Comparison of ENCODE assay signal across 12 cellular contexts in genomic region chr7:134941185-134941900, GRCh38. TPM values are rescaled to one million over a fixed set of nuclear protein-coding genes. Genes with fewer than 3 reads are reported as not detected.
DNase-seq lines count a peak whose midpoint lies in the region; ATAC-seq and TF ChIP-seq lines count a peak whose summit lies in the region.
"Had no signal": no experiment of that assay in that cellular context is flagged by ENCODE, and none has a peak within 500 bp of the region (broad histone marks: within the 10 kb centered on the region; RNA-seq: fewer than 3 reads in every experiment).

No MANE protein-coding gene starts in this region.

- no peak overlapping the region for H2AFZ ChIP-seq in SK-N-SH (ENCODE audit: low read depth)

- no peak for TF ChIP-seq CTCF in SK-N-SH (IDR thresholded peaks at IDR 0.05)
- TF ChIP-seq CTCF in foreskin fibroblast (IDR thresholded peaks at IDR 0.05; ENCODE audit: low read depth, low read length): no peak
- no peak for TF ChIP-seq CTCF in progenitor cell of endocrine pancreas (IDR thresholded peaks at IDR 0.05; ENCODE audit: unreplicated experiment)

- peak overlapping the region; percentile 11 to 48; a peak in 3 of 4 replicates for H3K27ac ChIP-seq in SK-N-SH (ENCODE audit: low read depth in 2 of 2, low read length in 1 of 2)

- TF ChIP-seq EP300 in SK-N-SH (IDR thresholded peaks at IDR 0.05; ENCODE audit: borderline replicate concordance in 1 of 2, low read depth in 1 of 2, low read length in 1 of 2): no peak

- POLR2A ChIA-PET in SK-N-SH (lab: Yijun Ruan, JAX): no interaction called here

- DNase-seq in GM03348 (ENCODE audit: low spot score): peak; percentile 72
- DNase-seq in SK-N-SH: no peak
- DNase-seq in foreskin fibroblast: peak; percentile 78 to 88
- no peak for DNase-seq in progenitor cell of endocrine pancreas (ENCODE audit: low spot score, unreplicated experiment)
- no peak for DNase-seq in DMS79 (lab: John Stamatoyannopoulos, UW)
- DNase-seq in NCI-H2081 (lab: John Stamatoyannopoulos, UW): no peak
- no peak for DNase-seq in NCI-H187 (lab: John Stamatoyannopoulos, UW)
- DNase-seq: activated CD4-positive, CD25-positive, alpha-beta regulatory T cell; activated naive CD8-positive, alpha-beta T cell treated with anti-CD3 and anti-CD28 coated beads, Interleukin-2, amount 50 U/mL, for 24 hours; NCI-H510A; stimulated activated CD4-positive, alpha-beta T cell treated with anti-CD3 and anti-CD28 coated beads, Interleukin-2, amount 100 ng/mL, for 24 hours had no signal

- CTCF ChIA-PET in SK-N-SH (lab: Yijun Ruan, JAX): interaction anchor here (1.0 to 6.7 kb wide), 7 partner anchors 9 to 308 kb away, joined by 3 to 114 read pairs (median 4); no protein-coding TSS in a partner anchor

- no peaks in the 10 kb centered on the region for H3K27me3 ChIP-seq in SK-N-SH (ENCODE audit: insufficient read depth)

- peaks cover 55% of the 10 kb centered on the region for H3K4me1 Mint-ChIP-seq in progenitor cell of endocrine pancreas (ENCODE audit: low read depth)

- WGBS in SK-N-SH (ENCODE audit: low lambda C conversion rate): 61% methylated on average over 3 of the region's 3 CpGs

- peaks cover 92 to 93% of the 10 kb centered on the region in 2 experiments for H3K36me3 ChIP-seq in SK-N-SH (replicated peaks in 1 of 2; ENCODE audit: control insufficient read depth in 1 of 2, insufficient read depth in 2 of 2, low read length in 1 of 2)

- H3F3A ChIP-seq in SK-N-SH (replicated peaks; ENCODE audit: insufficient read depth): peaks cover 49% of the 10 kb centered on the region

- no peak overlapping the region for H3K4me2 ChIP-seq in SK-N-SH

- peaks cover 19% of the 10 kb centered on the region for H3K36me3 Mint-ChIP-seq in progenitor cell of endocrine pancreas (ENCODE audit: insufficient read depth)

- no peak for ATAC-seq in HG02759 (IDR thresholded peaks at IDR 0.05; ENCODE audit: unreplicated experiment)
- ATAC-seq: activated naive CD8-positive, alpha-beta T cell treated with anti-CD3 and anti-CD28 coated beads, Interleukin-2, amount 50 U/mL, for 24 hours had no signal

- no peaks in the 10 kb centered on the region for H4K20me1 ChIP-seq in SK-N-SH (ENCODE audit: insufficient read depth)

- H3K4me3 ChIP-seq in SK-N-SH (ENCODE audit: low read depth in 2 of 2, low read length in 1 of 2) (no peak overlapping the region), foreskin fibroblast (ENCODE audit: low read depth in 1 of 2, low read length in 2 of 2) (no peak overlapping the region)

- H3K27me3 Mint-ChIP-seq in progenitor cell of endocrine pancreas: no peaks in the 10 kb centered on the region
- H3K27me3 Mint-ChIP-seq: activated naive CD8-positive, alpha-beta T cell treated with anti-CD3 and anti-CD28 coated beads, Interleukin-2, amount 50 U/mL, for 24 hours had no signal

- no peaks in the 10 kb centered on the region for H3K9me3 ChIP-seq in SK-N-SH

- H3K9ac ChIP-seq in SK-N-SH: 0 out of 2 replicates have a peak overlapping the region, but pooled peaks have one; percentile 0

- peak overlapping the region; percentile 86 for H3K27ac Mint-ChIP-seq in progenitor cell of endocrine pancreas
- H3K27ac Mint-ChIP-seq: activated naive CD8-positive, alpha-beta T cell treated with anti-CD3 and anti-CD28 coated beads, Interleukin-2, amount 50 U/mL, for 24 hours had no signal

- peaks cover 7 to 19% of the 10 kb centered on the region in 2 experiments; a peak in 2 of 4 replicates for H3K4me1 ChIP-seq in SK-N-SH (ENCODE audit: control insufficient read depth in 1 of 2, insufficient read depth in 2 of 2, low read depth in 1 of 2, low read length in 1 of 2)

- H3K4me3 Mint-ChIP-seq in progenitor cell of endocrine pancreas (ENCODE audit: low read depth): no peak overlapping the region
- H3K4me3 Mint-ChIP-seq: activated naive CD8-positive, alpha-beta T cell treated with anti-CD3 and anti-CD28 coated beads, Interleukin-2, amount 50 U/mL, for 24 hours had no signal

- H3K79me2 ChIP-seq in SK-N-SH (ENCODE audit: insufficient read depth): peaks cover 56% of the 10 kb centered on the region

- no peaks in the 10 kb centered on the region for H3K9me3 Mint-ChIP-seq in progenitor cell of endocrine pancreas (ENCODE audit: low read depth)
- H3K9me3 Mint-ChIP-seq: activated naive CD8-positive, alpha-beta T cell treated with anti-CD3 and anti-CD28 coated beads, Interleukin-2, amount 50 U/mL, for 24 hours had no signal

- H3K9me2 ChIP-seq in SK-N-SH: no peaks in the 10 kb centered on the region

- TF ChIP-seq RAD21 in SK-N-SH (IDR thresholded peaks at IDR 0.05; ENCODE audit: low read length): no peak

TF ChIP-seq in SK-N-SH, 30 proteins besides CTCF, POLR2A, EP300 and RAD21:
- peak; percentile 43; the same call in 1 of the 2 replicates for TF ChIP-seq FOSL2 (IDR thresholded peaks at IDR 0.05; ENCODE audit: borderline replicate concordance, low read depth)
- peak; percentile 32; the same call in 1 of the 2 replicates for TF ChIP-seq PBX3 (IDR thresholded peaks at IDR 0.05)
- TF ChIP-seq MEF2A (IDR thresholded peaks at IDR 0.05; ENCODE audit: borderline replicate concordance, low read depth): no peak
- TF ChIP-seq RCOR1 (IDR thresholded peaks at IDR 0.05; ENCODE audit: low read length): no peak
- TF ChIP-seq YY1 (IDR thresholded peaks at IDR 0.05; ENCODE audit: low read depth): peak; percentile 35; the same call in 1 of the 2 replicates
- peak; percentile 50; the same call in 1 of the 2 replicates for TF ChIP-seq JUND (IDR thresholded peaks at IDR 0.05)
- peak; percentile 19; the same call in 1 of the 2 replicates for TF ChIP-seq TCF12 (IDR thresholded peaks at IDR 0.05)
- TF ChIP-seq FOXM1 (IDR thresholded peaks at IDR 0.05; ENCODE audit: low read depth): no peak
- TF ChIP-seq, protein P1, sequence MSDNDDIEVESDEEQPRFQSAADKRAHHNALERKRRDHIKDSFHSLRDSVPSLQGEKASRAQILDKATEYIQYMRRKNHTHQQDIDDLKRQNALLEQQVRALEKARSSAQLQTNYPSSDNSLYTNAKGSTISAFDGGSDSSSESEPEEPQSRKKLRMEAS (IDR thresholded peaks at IDR 0.05; ENCODE audit: low read depth): peak; percentile 78

RNA-seq across cellular contexts. Expression of gene AGBL3, which starts 45.0 kb away (rescaled TPM):
- polyA plus RNA-seq in SK-N-SH (2012; rRNA removed): 0.35 and 0.91 TPM in 2 replicates
- 0.36 and 0.67 TPM in 2 replicates for polyA plus RNA-seq in SK-N-SH (2012; cell fraction: cytosol; rRNA removed)
- polyA plus RNA-seq in SK-N-SH (2012; cell fraction: nucleus; rRNA removed): 0.62 and 1.2 TPM in 2 replicates
- 7.7 and 8.8 TPM in 2 replicates for total RNA-seq in progenitor cell of endocrine pancreas

Comparison
In these comparisons a context has a peak if more than half of its experiments do, and no peak if none do; other contexts are left out.
1. DNase-seq: peak in GM03348 (single experiment) and foreskin fibroblast (2 of 2); none in SK-N-SH (single experiment), progenitor cell of endocrine pancreas (single experiment), DMS79 (single experiment), NCI-H2081 (0 of 2) and NCI-H187 (0 of 2).